In genomic region chr21:43864313-43864805, GRCh38 we compare ENCODE assay signal across 8 cellular contexts. TPM values are rescaled to one million over a fixed set of nuclear protein-coding genes. Genes with fewer than 3 reads are reported as not detected.
DNase-seq lines count a peak whose midpoint lies in the region; ATAC-seq, FAIRE-seq and TF ChIP-seq lines count a peak whose summit lies in the region.

No MANE protein-coding gene starts in this region.

- no peak overlapping the region for H2BK20ac ChIP-seq in H1 (ENCODE audit: low read length)

- no peak overlapping the region for H3K18ac ChIP-seq in H1 (ENCODE audit: extremely low read depth, low read length)

- no peak for TF ChIP-seq EP300 in H1 (IDR thresholded peaks at IDR 0.05; ENCODE audit: borderline replicate concordance in 1 of 2, low read depth in 2 of 2, low read length in 2 of 2)

- POLR2A ChIA-PET in H1 (lab: Charles Lee; ENCODE audit: partially characterized antibody) = no interaction called here

- no peak overlapping the region for H2BK120ac ChIP-seq in H1 (replicated peaks; ENCODE audit: low read depth, low read length)

- no peak overlapping the region for H4K91ac ChIP-seq in H1 (replicated peaks; ENCODE audit: insufficient read length, low read length)

- H3K4me2 ChIP-seq in DND-41 (ENCODE audit: insufficient read depth, low read length) (peak overlapping the region; percentile 81), H1 (ENCODE audit: insufficient read depth in 1 of 2, low read depth in 2 of 2, low read length in 2 of 2) (peak overlapping the region; percentile 33 to 77; a peak in 3 of 4 replicates)

- TF ChIP-seq CTCF in DND-41 (IDR thresholded peaks at IDR 0.05; ENCODE audit: borderline replicate concordance, extremely low read depth, low read length, poor library complexity, severe bottlenecking) (no peak), H1 (IDR thresholded peaks at IDR 0.05; ENCODE audit: control extremely low read depth in 1 of 3, insufficient read depth in 1 of 3, low read depth in 1 of 3, low read length in 3 of 3) (no peak)

- no peaks in the 10 kb centered on the region for H3K9me3 ChIP-seq in DND-41 (ENCODE audit: insufficient read depth, low read length, severe bottlenecking)
- no peaks in the 10 kb centered on the region for H3K9me3 ChIP-seq in H1 (ENCODE audit: insufficient read depth in 2 of 2, low read depth in 1 of 2, low read length in 1 of 2)
- H3K9me3 ChIP-seq in thymus (ENCODE audit: control insufficient read depth) = no peaks in the 10 kb centered on the region

- no peak overlapping the region for H2BK12ac ChIP-seq in H1 (ENCODE audit: low read depth, low read length)

- peaks cover 27% of the 10 kb centered on the region for H3K36me3 ChIP-seq in DND-41 (ENCODE audit: insufficient read depth, low read length)
- no peaks in the 10 kb centered on the region for H3K36me3 ChIP-seq in H1 (ENCODE audit: control insufficient read depth in 2 of 4, insufficient read depth in 4 of 4, low read length in 3 of 4)
- peaks cover 4% of the 10 kb centered on the region for H3K36me3 ChIP-seq in thymus (ENCODE audit: control insufficient read depth, insufficient read depth)

- H3K27me3 ChIP-seq in DND-41 (ENCODE audit: insufficient read depth, low read length, poor library complexity) = no peaks in the 10 kb centered on the region
- H3K27me3 ChIP-seq in H1 (replicated peaks in 1 of 4; ENCODE audit: control insufficient read depth in 3 of 4, extremely low read depth in 1 of 4, insufficient read depth in 3 of 4, low read length in 3 of 4) = peaks cover 0 to 16% (median 10%) of the 10 kb centered on the region in 4 experiments; a peak in 6 of 7 replicates
- peaks cover 4% of the 10 kb centered on the region for H3K27me3 ChIP-seq in thymus (ENCODE audit: control insufficient read depth, insufficient read depth)

- H2AFZ ChIP-seq in DND-41 (ENCODE audit: low read depth, low read length) = peak overlapping the region; percentile 81
- H2AFZ ChIP-seq in H1 (ENCODE audit: low read length) = no peak overlapping the region

- H3K23me2 ChIP-seq in H1 (ENCODE audit: low read depth, low read length) = peaks cover 4% of the 10 kb centered on the region; the same call in 1 of the 2 replicates

- H3K27ac ChIP-seq in DND-41 (ENCODE audit: low read length) = no peak overlapping the region; the same call in 1 of the 2 replicates
- no peak overlapping the region for H3K27ac ChIP-seq in H1 (ENCODE audit: low read depth, low read length)
- peak overlapping the region; percentile 58 for H3K27ac ChIP-seq in thymus (ENCODE audit: low read depth)

- H3K79me2 ChIP-seq in DND-41 (ENCODE audit: insufficient read depth, low read length) = peaks cover 41% of the 10 kb centered on the region
- no peaks in the 10 kb centered on the region for H3K79me2 ChIP-seq in H1 (ENCODE audit: control insufficient read depth in 1 of 2, insufficient read depth in 2 of 2, low read length in 2 of 2)

- no peaks in the 10 kb centered on the region for H3K79me1 ChIP-seq in H1 (ENCODE audit: low read depth, low read length)

- H3K4ac ChIP-seq in H1 (replicated peaks; ENCODE audit: insufficient read length, low read depth, low read length) = no peak overlapping the region

- DNase-seq in DND-41 (peak; percentile 23), HuH-7.5 (ENCODE audit: low spot score) (peak; percentile 72), H1 (ENCODE audit: low read depth in 1 of 2, low spot score in 2 of 2) (peak in 1 of 2 experiments; percentile 70), mucosa of gallbladder (ENCODE audit: low spot score) (peak; percentile 30)

- no peak overlapping the region for H2BK15ac ChIP-seq in H1 (ENCODE audit: low read length)

- no peak for FAIRE-seq in H1 (lab: Jason Lieb, UNC)

- no peak overlapping the region for H3K14ac ChIP-seq in H1 (ENCODE audit: insufficient read length)

- H3K9ac ChIP-seq in DND-41 (ENCODE audit: low read depth, low read length) (peak overlapping the region; percentile 62), H1 (replicated peaks in 1 of 4; ENCODE audit: extremely low read depth in 1 of 4, low read depth in 3 of 4, low read length in 3 of 4) (no peak overlapping the region)

- H2AK5ac ChIP-seq in H1 (ENCODE audit: low read depth, low read length) = no peak overlapping the region

- CTCF ChIA-PET in H1 (lab: Charles Lee; ENCODE audit: partially characterized antibody) = interaction anchor here (0.6 to 2.1 kb wide), 6 partner anchors 18 to 111 kb away, joined by 3 to 11 read pairs (median 4); no protein-coding TSS in a partner anchor

- H2BK5ac ChIP-seq in H1 (ENCODE audit: low read depth, low read length) = no peak overlapping the region

- H4K5ac ChIP-seq in H1 (ENCODE audit: insufficient read length, low read depth, low read length) = no peak overlapping the region

- no peak for TF ChIP-seq POLR2A in H1 (IDR thresholded peaks at IDR 0.05; ENCODE audit: control extremely low read depth in 1 of 2, low read depth in 2 of 2, low read length in 2 of 2)

- H4K20me1 ChIP-seq in DND-41 (ENCODE audit: insufficient read depth, low read length) (peaks cover 31% of the 10 kb centered on the region), H1 (replicated peaks in 1 of 2; ENCODE audit: control insufficient read depth in 1 of 2, insufficient read depth in 2 of 2, low read length in 2 of 2) (no peaks in the 10 kb centered on the region)

- WGBS in H1 (ENCODE audit: extremely low coverage in 1 of 2, insufficient coverage in 1 of 2, insufficient read length in 1 of 2, insufficient replicate concordance in 2 of 2, low coverage in 1 of 2, low lambda C conversion rate in 2 of 2, missing lambda C conversion rate in 1 of 2), 2 experiments = 3% methylated on average over 25 of the region's 61 CpGs; no CpG with 5 or more reads in 1 of the 2 experiments
- WGBS in thymus = 1% methylated on average over 61 of the region's 61 CpGs

- H3K4me3 ChIP-seq in DND-41 (ENCODE audit: low read depth in 1 of 2, low read length in 2 of 2) = peak overlapping the region; percentile 21 to 61; a peak in 3 of 4 replicates
- peak overlapping the region; percentile 17 to 64 (median 33) for H3K4me3 ChIP-seq in H1 (ENCODE audit: extremely low read depth in 1 of 4, insufficient read depth in 2 of 4, low read depth in 3 of 4, low read length in 4 of 4)
- peak overlapping the region; percentile 95 for H3K4me3 ChIP-seq in thymus (ENCODE audit: low read length)

- peak; percentile 10; the same call in 2 of the 3 replicates for ATAC-seq in DND-41 (ENCODE audit: insufficient read depth, low read depth)
- peak; percentile 15 to 24 for ATAC-seq in activated CD4-positive, CD25-positive, alpha-beta regulatory T cell treated with anti-CD3 and anti-CD28 coated beads, Interleukin-2, amount 50 U/mL, for 24 hours
- ATAC-seq in HG02623 (IDR thresholded peaks at IDR 0.05; ENCODE audit: unreplicated experiment) = no peak
- ATAC-seq in GM18907 (IDR thresholded peaks at IDR 0.05; ENCODE audit: unreplicated experiment) = no peak

- H3K4me1 ChIP-seq in DND-41 (ENCODE audit: insufficient read depth, low read length) (peaks cover 22% of the 10 kb centered on the region), H1 (replicated peaks in 1 of 4; ENCODE audit: control insufficient read depth in 3 of 4, insufficient read depth in 4 of 4, low read length in 3 of 4) (peaks cover 0 to 7% (median 4%) of the 10 kb centered on the region in 4 experiments; a peak in 4 of 7 replicates), thymus (ENCODE audit: control insufficient read depth, insufficient read depth, low read length) (peaks cover 16% of the 10 kb centered on the region)

- 0 out of 2 replicates have a peak overlapping the region, but pooled peaks have one; percentile 57 for H4K8ac ChIP-seq in H1 (ENCODE audit: extremely low read depth, insufficient read depth, low read length)

- no peak overlapping the region for H3K23ac ChIP-seq in H1 (ENCODE audit: insufficient read length)

- 0 out of 4 replicates have a peak, but pooled peaks of 1 of the 2 experiments have one; percentile 0 for TF ChIP-seq RAD21 in H1 (IDR thresholded peaks at IDR 0.05 in 1 of 2, conservative IDR thresholded peaks at IDR 0.05 in 1 of 2; ENCODE audit: low read depth in 2 of 2, low read length in 2 of 2)

- no peak overlapping the region for H3K56ac ChIP-seq in H1 (replicated peaks; ENCODE audit: insufficient read length, low read depth, low read length)

TF ChIP-seq in H1, 55 proteins besides CTCF, POLR2A, EP300 and RAD21 (continues in another document):
- 0 out of 2 replicates have a peak, but pooled peaks have one; percentile 20 for TF ChIP-seq BACH1 (IDR thresholded peaks at IDR 0.05; ENCODE audit: low read length)
- TF ChIP-seq RFX5 (IDR thresholded peaks at IDR 0.05; ENCODE audit: borderline replicate concordance, low read depth, low read length) = no peak
- peak; percentile 42; the same call in 1 of the 2 replicates for TF ChIP-seq GABPA (IDR thresholded peaks at IDR 0.05; ENCODE audit: borderline replicate concordance, insufficient read depth, low read length)
- TF ChIP-seq KDM4A (IDR thresholded peaks at IDR 0.05; ENCODE audit: low read depth, low read length, severe bottlenecking) = peak; percentile 78
- peak; percentile 20 for TF ChIP-seq EZH2 (IDR thresholded peaks at IDR 0.05; ENCODE audit: low read depth, low read length, severe bottlenecking)
- TF ChIP-seq MAX (IDR thresholded peaks at IDR 0.05) = peak; percentile 44; the same call in 1 of the 2 replicates
- 0 out of 4 replicates have a peak, but pooled peaks have one; percentile 32 to 37 for TF ChIP-seq SIN3A (conservative IDR thresholded peaks at IDR 0.05 in 1 of 2, IDR thresholded peaks at IDR 0.05 in 1 of 2; ENCODE audit: low read depth in 1 of 2, low read length in 2 of 2)
- no peak for TF ChIP-seq BCL11A (IDR thresholded peaks at IDR 0.05; ENCODE audit: low read depth in 2 of 2, low read length in 2 of 2)
- TF ChIP-seq CBX8 (IDR thresholded peaks at IDR 0.05; ENCODE audit: borderline replicate concordance, low read depth, low read length) = no peak
- 0 out of 2 replicates have a peak, but pooled peaks have one; percentile 52 for TF ChIP-seq TCF12 (IDR thresholded peaks at IDR 0.05; ENCODE audit: low read depth, low read length)
- 0 out of 4 replicates have a peak, but pooled peaks of 1 of the 2 experiments have one; percentile 51 for TF ChIP-seq HDAC2 (IDR thresholded peaks at IDR 0.05; ENCODE audit: borderline replicate concordance in 1 of 2, low read depth in 2 of 2, low read length in 2 of 2)

RNA-seq across cellular contexts. Expression of gene AGPAT3, which starts 0.7 kb away (rescaled TPM):
- 5.8 and 5.9 TPM in 2 replicates for total RNA-seq in H1 (2021; fragmentation: NEBNext Ultra II Directional; extraction: Animal tissue kit (Norgen Biotek cat#: 25700))
- polyA plus RNA-seq in H1 (2011; rRNA removed) = 6.7 and 7.3 TPM in 2 replicates
- polyA plus RNA-seq in H1 (2011; cell fraction: cytosol; rRNA removed) = 5.3 TPM
- 8.9 TPM for polyA plus RNA-seq in H1 (2011; cell fraction: nucleus; rRNA removed)
- polyA plus RNA-seq in H1 (2012, experiment 1 of 2) = 5.0 to 8.9 TPM (median 7.8 TPM) in 4 replicates
- polyA plus RNA-seq in H1 (2012, experiment 2 of 2) = 4.7 TPM
- polyA plus RNA-seq in H1 (2013, experiment 1 of 2) = 7.3 TPM
- 8.3 TPM for polyA plus RNA-seq in H1 (2013, experiment 2 of 2)
- 8.1 and 15.0 TPM in 2 replicates for polyA minus RNA-seq in H1 (2011; rRNA and poly(A)+ RNA removed)
- polyA minus RNA-seq in H1 (2011; cell fraction: cytosol; rRNA and poly(A)+ RNA removed) = 8.5 TPM
- 10.8 TPM for polyA minus RNA-seq in H1 (2011; cell fraction: nucleus; rRNA and poly(A)+ RNA removed)
- total RNA-seq in mucosa of gallbladder = 107 TPM
- 16.2 TPM for polyA plus RNA-seq in thymus

Comparison
In these comparisons a context has a peak if more than half of its experiments do, and no peak if none do; other contexts are left out.
1. ATAC-seq: peak in DND-41 (single experiment) and activated CD4-positive, CD25-positive, alpha-beta regulatory T cell treated with anti-CD3 and anti-CD28 coated beads, Interleukin-2, amount 50 U/mL, for 24 hours (2 of 2); none in HG02623 (single experiment) and GM18907 (single experiment).
2. H3K4me3 ChIP-seq: peak in every context shown above with its lines; median percentile 95 in thymus; 41 in DND-41; 33 in H1.
3. RNA of gene AGPAT3, which starts 0.7 kb away (total RNA-seq): 107 TPM in mucosa of gallbladder (single experiment); 5.8 to 5.9 TPM in H1; every median in the first group is over 10 times any median in the second.